In genomic region chr6:37209461-37210205, GRCh38 we compare ENCODE assay signal across 1 cellular context.
TF ChIP-seq lines count a peak whose summit lies in the region.

No MANE protein-coding gene starts in this region.

TF ChIP-seq in WTC11, 78 proteins besides CTCF, POLR2A, EP300 and RAD21:
- TF ChIP-seq ZNF423 (CRISPR knock-in tag; IDR thresholded peaks at IDR 0.05) (no peak), SMAD4 (CRISPR knock-in tag; IDR thresholded peaks at IDR 0.05) (no peak), ARID4B (CRISPR knock-in tag; IDR thresholded peaks at IDR 0.05; ENCODE audit: borderline replicate concordance) (no peak), PREB (CRISPR knock-in tag; IDR thresholded peaks at IDR 0.05; ENCODE audit: borderline replicate concordance) (no peak), ZBTB43 (CRISPR knock-in tag; IDR thresholded peaks at IDR 0.05) (no peak), PRDM15 (CRISPR knock-in tag; IDR thresholded peaks at IDR 0.05) (no peak), ATF1 (CRISPR knock-in tag; IDR thresholded peaks at IDR 0.05) (no peak), CREB1 (CRISPR knock-in tag; IDR thresholded peaks at IDR 0.05) (no peak), ZNF219 (CRISPR knock-in tag; IDR thresholded peaks at IDR 0.05; ENCODE audit: borderline replicate concordance) (no peak), ZNF263 (CRISPR knock-in tag; IDR thresholded peaks at IDR 0.05; ENCODE audit: low read depth) (no peak)
